20 cellular contexts compared by ENCODE assay signal in the genomic region with DNA sequence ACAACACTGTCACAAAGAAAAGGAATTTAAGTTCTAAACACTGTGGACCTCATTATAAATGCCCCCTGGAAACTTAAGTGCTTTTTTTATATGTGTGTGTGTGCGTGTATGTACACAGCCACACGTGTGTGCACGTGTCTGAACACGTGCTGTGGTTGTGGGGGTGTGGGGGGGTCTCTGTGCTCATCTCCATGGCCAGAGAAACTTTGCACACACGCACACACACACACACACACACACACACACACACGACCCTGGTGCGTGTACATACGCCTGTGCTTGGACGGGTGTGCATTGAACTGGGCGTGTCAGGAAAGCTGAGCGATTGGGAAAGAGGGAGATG. TPM values are rescaled to one million over a fixed set of nuclear protein-coding genes. Genes with fewer than 3 reads are reported as not detected.
A peak's percentile ranks its signal among the peaks of the same experiment; 100 is the strongest.
DNase-seq lines count a peak whose midpoint lies in the region; ATAC-seq and TF ChIP-seq lines count a peak whose summit lies in the region.
"Had no signal": no experiment of that assay in that cellular context is flagged by ENCODE, and none has a peak within 500 bp of the region (broad histone marks: within the 10 kb centered on the region; RNA-seq: fewer than 3 reads in every experiment).

No MANE protein-coding gene starts in this region.

- H3K4me3 ChIP-seq in BE2C (ENCODE audit: low read depth, low read length) (no peak overlapping the region), BLaER1 (no peak overlapping the region)
- H3K4me3 ChIP-seq: GM12878 had no signal

- H3K36me3 ChIP-seq in BE2C (peaks cover 42% of the 10 kb centered on the region), BLaER1 (peaks cover 65% of the 10 kb centered on the region)

- peaks cover 37% of the 10 kb centered on the region for H3K36me3 Mint-ChIP-seq in type B pancreatic cell

- DNase-seq in BE2C = peak; percentile 0
- peak; percentile 22 for DNase-seq in left lobe of liver (ENCODE audit: low spot score)
- DNase-seq in type B pancreatic cell (ENCODE audit: extremely low spot score, unreplicated experiment) = peak; percentile 20
- DNase-seq in DMS 273 (lab: John Stamatoyannopoulos, UW; ENCODE audit: unreplicated experiment) = no peak
- DNase-seq: ACHN; Calu3; CD4-positive, alpha-beta memory T cell; DMS 273 treated with DMSO at 0.1 percent for 48 hours; DMS53; DND-41; EL; GOT3; H7; HFFc6 had no signal

- ATAC-seq in left lobe of liver = no peak
- no peak for ATAC-seq in HG03095 (IDR thresholded peaks at IDR 0.05; ENCODE audit: unreplicated experiment)
- ATAC-seq: GM12878, HCT116 had no signal

- H3K4me1 ChIP-seq in BE2C = no peaks in the 10 kb centered on the region
- H3K4me1 ChIP-seq in BLaER1 = peaks cover 60% of the 10 kb centered on the region

- no peak overlapping the region for H3K27ac Mint-ChIP-seq in type B pancreatic cell
- H3K27ac Mint-ChIP-seq: CD4-positive, alpha-beta memory T cell; HFFc6 had no signal

- H3K9me3 ChIP-seq in BE2C (no peaks in the 10 kb centered on the region), BLaER1 (no peaks in the 10 kb centered on the region; the same call in 1 of the 2 replicates)

- no peaks in the 10 kb centered on the region for H3K4me1 Mint-ChIP-seq in type B pancreatic cell (ENCODE audit: unreplicated experiment)
- H3K4me1 Mint-ChIP-seq: CD14-positive monocyte; CD4-positive, alpha-beta memory T cell had no signal

- peak overlapping the region; percentile 71 for H3K27ac ChIP-seq in BLaER1

- H3K27me3 ChIP-seq in BE2C = no peaks in the 10 kb centered on the region
- no peaks in the 10 kb centered on the region for H3K27me3 ChIP-seq in BLaER1

- no peak overlapping the region for H3K4me3 Mint-ChIP-seq in type B pancreatic cell
- H3K4me3 Mint-ChIP-seq: CD14-positive monocyte; CD4-positive, alpha-beta memory T cell; HFFc6 had no signal

- TF ChIP-seq CTCF in BE2C (IDR thresholded peaks at IDR 0.05; ENCODE audit: low read depth, low read length) = no peak
- TF ChIP-seq CTCF in type B pancreatic cell (conservative IDR thresholded peaks at IDR 0.05) = no peak

- no peak overlapping the region for H3K4me2 ChIP-seq in BLaER1

- no peaks in the 10 kb centered on the region for H3K9me3 Mint-ChIP-seq in type B pancreatic cell
- H3K9me3 Mint-ChIP-seq: CD14-positive monocyte; CD4-positive, alpha-beta memory T cell; HFFc6 had no signal

- H3K9ac ChIP-seq in BLaER1 = no peak overlapping the region

- H3K27me3 Mint-ChIP-seq in type B pancreatic cell = no peaks in the 10 kb centered on the region

- H4K20me1 ChIP-seq in BLaER1 = no peaks in the 10 kb centered on the region

RNA-seq across cellular contexts. Expression of a gene that starts 27.9 kb away (rescaled TPM):
- polyA plus RNA-seq in BE2C (2012; ENCODE audit: insufficient read depth, insufficient read length, low read depth) = 0.56 TPM
- total RNA-seq in left lobe of liver (6,364 TPM), type B pancreatic cell (ENCODE audit: low replicate concordance) (110 and 230 TPM in 2 replicates)
- total RNA-seq: CD4-positive, alpha-beta memory T cell; G401; HFFc6 had no signal
- polyA plus RNA-seq: CD14-positive monocyte; CD4-positive, alpha-beta memory T cell had no signal

RNA-seq across cellular contexts. Expression of a gene that starts 48.9 kb away (rescaled TPM):
- not detected for polyA plus RNA-seq in BE2C (2012; ENCODE audit: insufficient read depth, insufficient read length, low read depth)
- total RNA-seq in left lobe of liver (18.5 TPM), type B pancreatic cell (ENCODE audit: low replicate concordance) (33.2 and 35.9 TPM in 2 replicates)
- total RNA-seq: CD4-positive, alpha-beta memory T cell; GM12878; HFFc6 had no signal
- polyA plus RNA-seq: CD14-positive monocyte; CD4-positive, alpha-beta memory T cell; GM12878 had no signal

Comparison
In these comparisons a context has a peak if more than half of its experiments do, and no peak if none do; other contexts are left out.
1. RNA of a gene that starts 27.9 kb away (total RNA-seq): 6,364 TPM in left lobe of liver (single experiment); 110 to 230 TPM in type B pancreatic cell; every median in the first group is over 10 times any median in the second.